In the genomic region with DNA sequence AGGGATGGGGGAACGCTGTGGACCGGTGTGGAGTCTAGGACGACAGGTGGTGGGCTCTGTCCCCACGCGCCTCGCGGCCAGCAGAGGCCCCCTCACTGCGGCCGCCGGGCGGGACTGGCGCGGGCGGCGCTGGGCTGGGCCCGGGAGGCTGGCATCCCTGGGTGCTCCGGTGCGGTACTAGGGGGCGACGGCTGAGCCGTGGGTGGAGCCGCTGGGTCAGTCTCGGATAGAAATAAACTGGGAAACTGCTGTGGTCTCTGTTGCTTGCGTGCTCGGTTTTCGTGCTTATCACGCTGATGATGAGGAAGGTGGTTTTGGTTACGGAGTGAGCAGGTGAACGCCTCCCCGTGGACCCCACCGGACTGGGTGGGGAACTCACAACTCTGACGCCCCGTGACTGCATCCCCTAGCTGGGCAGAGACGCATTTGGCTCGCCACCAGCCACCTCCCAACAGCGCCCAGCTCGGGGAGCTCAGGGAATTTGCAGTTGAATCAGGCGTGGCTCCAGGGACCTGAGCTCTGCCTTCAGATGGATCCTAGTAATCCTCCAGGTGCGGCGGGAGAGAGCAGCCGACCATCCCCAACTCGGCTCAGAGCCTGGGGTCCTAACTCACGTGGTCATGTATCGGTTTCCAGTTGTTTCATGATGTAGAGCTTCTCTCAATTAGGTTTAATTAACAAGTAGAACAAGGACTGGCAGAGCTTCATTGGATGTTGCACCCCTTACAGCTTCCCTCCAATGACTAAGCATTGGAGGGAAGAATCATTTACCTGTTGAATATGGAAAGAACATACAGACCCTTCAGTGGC, we compare ENCODE assay signal across 9 cellular contexts. TPM values are rescaled to one million over a fixed set of nuclear protein-coding genes. Genes with fewer than 3 reads are reported as not detected.
DNase-seq lines count a peak whose midpoint lies in the region; ATAC-seq and TF ChIP-seq lines count a peak whose summit lies in the region.
"Had no signal": no experiment of that assay in that cellular context is flagged by ENCODE, and none has a peak within 500 bp of the region (broad histone marks: within the 10 kb centered on the region; RNA-seq: fewer than 3 reads in every experiment).

No MANE protein-coding gene starts in this region.

- H3K4me1 ChIP-seq in BE2C = peaks cover 12% of the 10 kb centered on the region

- H3K36me3 ChIP-seq in BE2C = no peaks in the 10 kb centered on the region
- no peaks in the 10 kb centered on the region for H3K36me3 ChIP-seq in WERI-Rb-1
- no peaks in the 10 kb centered on the region for H3K36me3 ChIP-seq in neural cell (ENCODE audit: insufficient read depth, low read length)

- H3K9me2 ChIP-seq in neural cell (ENCODE audit: insufficient read depth, low read length) = no peaks in the 10 kb centered on the region

- H3K4me2 ChIP-seq in neural cell (ENCODE audit: low read length) = no peak overlapping the region

- H3K9me3 ChIP-seq in BE2C (no peaks in the 10 kb centered on the region; the same call in 1 of the 2 replicates), WERI-Rb-1 (ENCODE audit: severe bottlenecking) (no peaks in the 10 kb centered on the region), neural cell (ENCODE audit: low read length) (no peaks in the 10 kb centered on the region)

- POLR2A ChIA-PET in RWPE1 (lab: Yijun Ruan, JAX; ENCODE audit: low non-redundant PET) = no interaction called here

- H3K27me3 ChIP-seq in BE2C (no peaks in the 10 kb centered on the region), WERI-Rb-1 (ENCODE audit: insufficient read depth, low read depth, severe bottlenecking) (no peaks in the 10 kb centered on the region), neural cell (ENCODE audit: insufficient read depth, low read depth, low read length) (peaks cover 5% of the 10 kb centered on the region)

- ATAC-seq in HG03432 (IDR thresholded peaks at IDR 0.05; ENCODE audit: unreplicated experiment) (peak; percentile 60), HG03175 (IDR thresholded peaks at IDR 0.05; ENCODE audit: unreplicated experiment) (no peak)

- no peaks in the 10 kb centered on the region for H3K79me2 ChIP-seq in neural cell (replicated peaks; ENCODE audit: insufficient read depth, low read length)

- no peaks in the 10 kb centered on the region for H3F3A ChIP-seq in neural cell (ENCODE audit: insufficient read depth, low read length, poor library complexity, severe bottlenecking)

- no peak overlapping the region for H3K9ac ChIP-seq in neural cell (ENCODE audit: low read length)

- no peak overlapping the region for H2AFZ ChIP-seq in neural cell (ENCODE audit: low read depth, low read length)

- peak; percentile 9; the same call in 1 of the 2 replicates for TF ChIP-seq CTCF in BE2C (IDR thresholded peaks at IDR 0.05; ENCODE audit: low read depth, low read length)
- TF ChIP-seq CTCF in WERI-Rb-1 (IDR thresholded peaks at IDR 0.05; ENCODE audit: low read depth, low read length) = 0 out of 2 replicates have a peak, but pooled peaks have one; percentile 21
- TF ChIP-seq CTCF in fibroblast of villous mesenchyme (IDR thresholded peaks at IDR 0.05; ENCODE audit: insufficient read depth, low read depth, low read length) = peak; percentile 3
- TF ChIP-seq CTCF in neural cell (IDR thresholded peaks at IDR 0.05; ENCODE audit: poor library complexity, severe bottlenecking) = peak; percentile 45
- TF ChIP-seq CTCF in RWPE1 (conservative IDR thresholded peaks at IDR 0.05; ENCODE audit: low read depth) = no peak

- CTCF ChIA-PET in RWPE1 (lab: Yijun Ruan, JAX) = no interaction called here

- H3K27ac ChIP-seq in WERI-Rb-1 (peak overlapping the region; percentile 15; the same call in 1 of the 2 replicates), neural cell (ENCODE audit: low read length) (no peak overlapping the region), RWPE1 (no peak overlapping the region)
- H3K27ac ChIP-seq: epithelial cell of prostate had no signal

- no peak for TF ChIP-seq RAD21 in neural cell (conservative IDR thresholded peaks at IDR 0.05)

- DNase-seq in BE2C = peak; percentile 66
- peak; percentile 74 for DNase-seq in WERI-Rb-1
- no peak for DNase-seq in fibroblast of villous mesenchyme (ENCODE audit: low read depth)
- DNase-seq in OCI-M2 (lab: John Stamatoyannopoulos, UW; ENCODE audit: unreplicated experiment) = no peak
- no peak for DNase-seq in RWPE1 (ENCODE audit: low spot score)

- H4K20me1 ChIP-seq in neural cell (ENCODE audit: insufficient read depth) = no peaks in the 10 kb centered on the region

- TF ChIP-seq EP300 in neural cell (conservative IDR thresholded peaks at IDR 0.05; ENCODE audit: poor library complexity, severe bottlenecking) = no peak

- peak overlapping the region; percentile 83 for H3K4me3 ChIP-seq in BE2C (ENCODE audit: low read depth, low read length)
- peak overlapping the region; percentile 64 for H3K4me3 ChIP-seq in WERI-Rb-1 (ENCODE audit: low read depth, low read length)
- H3K4me3 ChIP-seq in fibroblast of villous mesenchyme (ENCODE audit: low read depth, low read length) = peak overlapping the region; percentile 57
- H3K4me3 ChIP-seq in neural cell (ENCODE audit: low read length) = peak overlapping the region; percentile 63

TF ChIP-seq in neural cell, 6 proteins besides CTCF, POLR2A, EP300 and RAD21:
- TF ChIP-seq POLR2AphosphoS5 (IDR thresholded peaks at IDR 0.05) (no peak), MXI1 (conservative IDR thresholded peaks at IDR 0.05; ENCODE audit: poor library complexity, severe bottlenecking) (no peak), SMC3 (conservative IDR thresholded peaks at IDR 0.05; ENCODE audit: poor library complexity) (no peak), TAF1 (IDR thresholded peaks at IDR 0.05; ENCODE audit: low read depth) (no peak), EZH2 (IDR thresholded peaks at IDR 0.05; ENCODE audit: borderline replicate concordance, insufficient read depth, low read length, poor library complexity, severe bottlenecking) (no peak)
- TF ChIP-seq, protein P1, sequence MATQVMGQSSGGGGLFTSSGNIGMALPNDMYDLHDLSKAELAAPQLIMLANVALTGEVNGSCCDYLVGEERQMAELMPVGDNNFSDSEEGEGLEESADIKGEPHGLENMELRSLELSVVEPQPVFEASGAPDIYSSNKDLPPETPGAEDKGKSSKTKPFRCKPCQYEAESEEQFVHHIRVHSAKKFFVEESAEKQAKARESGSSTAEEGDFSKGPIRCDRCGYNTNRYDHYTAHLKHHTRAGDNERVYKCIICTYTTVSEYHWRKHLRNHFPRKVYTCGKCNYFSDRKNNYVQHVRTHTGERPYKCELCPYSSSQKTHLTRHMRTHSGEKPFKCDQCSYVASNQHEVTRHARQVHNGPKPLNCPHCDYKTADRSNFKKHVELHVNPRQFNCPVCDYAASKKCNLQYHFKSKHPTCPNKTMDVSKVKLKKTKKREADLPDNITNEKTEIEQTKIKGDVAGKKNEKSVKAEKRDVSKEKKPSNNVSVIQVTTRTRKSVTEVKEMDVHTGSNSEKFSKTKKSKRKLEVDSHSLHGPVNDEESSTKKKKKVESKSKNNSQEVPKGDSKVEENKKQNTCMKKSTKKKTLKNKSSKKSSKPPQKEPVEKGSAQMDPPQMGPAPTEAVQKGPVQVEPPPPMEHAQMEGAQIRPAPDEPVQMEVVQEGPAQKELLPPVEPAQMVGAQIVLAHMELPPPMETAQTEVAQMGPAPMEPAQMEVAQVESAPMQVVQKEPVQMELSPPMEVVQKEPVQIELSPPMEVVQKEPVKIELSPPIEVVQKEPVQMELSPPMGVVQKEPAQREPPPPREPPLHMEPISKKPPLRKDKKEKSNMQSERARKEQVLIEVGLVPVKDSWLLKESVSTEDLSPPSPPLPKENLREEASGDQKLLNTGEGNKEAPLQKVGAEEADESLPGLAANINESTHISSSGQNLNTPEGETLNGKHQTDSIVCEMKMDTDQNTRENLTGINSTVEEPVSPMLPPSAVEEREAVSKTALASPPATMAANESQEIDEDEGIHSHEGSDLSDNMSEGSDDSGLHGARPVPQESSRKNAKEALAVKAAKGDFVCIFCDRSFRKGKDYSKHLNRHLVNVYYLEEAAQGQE (IDR thresholded peaks at IDR 0.05; ENCODE audit: borderline replicate concordance) = no peak

RNA-seq across cellular contexts. Expression of a gene that starts 32.1 kb away (rescaled TPM):
- polyA plus RNA-seq in BE2C (2012; ENCODE audit: insufficient read depth, insufficient read length, low read depth) = 6.8 TPM
- total RNA-seq in fibroblast of villous mesenchyme = 17.7 and 26.8 TPM in 2 replicates
- 56.6 and 75.5 TPM in 2 replicates for polyA plus RNA-seq in neural cell
- polyA minus RNA-seq in neural cell = 42.4 and 46.5 TPM in 2 replicates

RNA-seq across cellular contexts. Expression of a gene that starts 38.4 kb away (rescaled TPM):
- not detected for polyA plus RNA-seq in BE2C (2012; ENCODE audit: insufficient read depth, insufficient read length, low read depth)
- total RNA-seq in fibroblast of villous mesenchyme = 0.43 TPM in 1 of 2 replicates, not detected in the other
- polyA plus RNA-seq in neural cell = not detected in 2 replicates
- polyA minus RNA-seq in neural cell = not detected in 2 replicates

Comparison
In these comparisons a context has a peak if more than half of its experiments do, and no peak if none do; other contexts are left out.
1. DNase-seq: peak in BE2C (single experiment) and WERI-Rb-1 (single experiment); none in fibroblast of villous mesenchyme (single experiment), OCI-M2 (single experiment) and RWPE1 (single experiment).
2. Peak in every context shown above with its lines, with median percentiles within 50 percentile points of each other: H3K4me3 ChIP-seq.